ENCODE assay signal across 8 cellular contexts in the genomic region with DNA sequence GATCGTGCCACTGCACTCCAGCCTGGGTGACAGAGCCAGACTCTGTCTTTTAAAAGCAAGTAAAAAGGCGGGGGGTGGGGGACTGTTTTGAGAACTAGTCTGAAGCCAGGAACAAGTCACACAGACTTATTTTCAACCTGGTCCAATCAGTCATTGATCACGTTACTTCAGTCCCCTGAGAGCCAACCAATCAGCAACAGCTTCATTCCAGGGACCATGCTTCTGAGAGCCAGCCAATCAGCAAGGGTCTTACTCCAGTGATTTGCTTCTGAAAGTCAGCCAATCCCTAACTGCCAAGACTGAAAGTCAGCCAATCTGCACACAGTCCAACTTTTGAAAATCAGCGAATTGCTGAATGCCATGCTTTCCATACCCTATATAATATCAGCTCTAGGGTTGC. TPM values are rescaled to one million over a fixed set of nuclear protein-coding genes. Genes with fewer than 3 reads are reported as not detected.
A peak's percentile ranks its signal among the peaks of the same experiment; 100 is the strongest.
DNase-seq lines count a peak whose midpoint lies in the region; TF ChIP-seq lines count a peak whose summit lies in the region.

No MANE protein-coding gene starts in this region.

- H3K4me3 ChIP-seq in A673 (ENCODE audit: low read depth, low read length, poor library complexity, severe bottlenecking) (no peak overlapping the region), GM12864 (ENCODE audit: low read depth, low read length) (no peak overlapping the region), trophoblast cell (ENCODE audit: low read depth, low read length) (no peak overlapping the region)

- no TSS peak for BruUV-seq in A673 (replicated peaks; lab: Mats Ljungman, UMichigan)

- no peaks in the 10 kb centered on the region for H3K79me2 ChIP-seq in trophoblast cell (ENCODE audit: control insufficient read depth, insufficient read depth, low read length, poor library complexity)

- no peaks in the 10 kb centered on the region for H3K36me3 ChIP-seq in A673 (ENCODE audit: insufficient read depth, low read length, poor library complexity, severe bottlenecking)
- no peaks in the 10 kb centered on the region for H3K36me3 ChIP-seq in trophoblast cell (ENCODE audit: control insufficient read depth in 1 of 2, insufficient read depth in 2 of 2, low read length in 2 of 2)

- H3K9me3 ChIP-seq in A673 (ENCODE audit: low read depth, low read length, poor library complexity, severe bottlenecking) (peaks cover 5% of the 10 kb centered on the region), trophoblast cell (ENCODE audit: insufficient read depth, low read depth, low read length) (no peaks in the 10 kb centered on the region)

- H2BK12ac ChIP-seq in trophoblast cell (ENCODE audit: low read length): no peak overlapping the region

- TF ChIP-seq CTCF in A673 (conservative IDR thresholded peaks at IDR 0.05; ENCODE audit: low read depth, low read length): no peak
- TF ChIP-seq CTCF in GM12864 (IDR thresholded peaks at IDR 0.05; ENCODE audit: low read depth, low read length, missing control alignments): no peak

- no peak overlapping the region for H4K12ac ChIP-seq in trophoblast cell (ENCODE audit: low read depth, low read length)

- H3K27me3 ChIP-seq in A673 (replicated peaks; ENCODE audit: insufficient read depth, low read depth, low read length, poor library complexity) (no peaks in the 10 kb centered on the region), trophoblast cell (ENCODE audit: insufficient read depth, low read length) (no peaks in the 10 kb centered on the region)

- no peak overlapping the region for H2AK5ac ChIP-seq in trophoblast cell (ENCODE audit: low read length)

- no CpG with 5 or more reads among the region's 4 CpGs for whole genome bisulfite sequencing in trophoblast cell (ENCODE audit: extremely low coverage, insufficient coverage, insufficient read length)

- CTCF ChIA-PET in A673 (lab: Charles Lee): no interaction called here

- no peak overlapping the region for H3K4ac ChIP-seq in trophoblast cell (ENCODE audit: low read depth, low read length)

- no peaks in the 10 kb centered on the region for H3K79me1 ChIP-seq in trophoblast cell (ENCODE audit: low read length)

- H3K23ac ChIP-seq in trophoblast cell (ENCODE audit: low read length): no peak overlapping the region

- no peak overlapping the region for H3K14ac ChIP-seq in trophoblast cell (ENCODE audit: low read length)

- H3K9ac ChIP-seq in trophoblast cell (ENCODE audit: low read length): no peak overlapping the region

- no peak overlapping the region for H2AFZ ChIP-seq in trophoblast cell (ENCODE audit: insufficient read depth, low read length, poor library complexity)

- DNase-seq in A673 (ENCODE audit: low spot score) (peak; percentile 48), GM12864 (ENCODE audit: low read depth) (peak; percentile 73), OCI-M1 (lab: John Stamatoyannopoulos, UW) (peak; percentile 98), fibroblast of gingiva (ENCODE audit: low read depth) (peak; percentile 47), amniotic stem cell (lab: John Stamatoyannopoulos, UW) (no peak), DMS79 (lab: John Stamatoyannopoulos, UW) (no peak), trophoblast cell (no peak), foreskin melanocyte (no peak)

- H4K91ac ChIP-seq in trophoblast cell (ENCODE audit: low read depth, low read length): no peak overlapping the region

- H3K4me2 ChIP-seq in trophoblast cell (ENCODE audit: low read length): no peak overlapping the region

- POLR2A ChIA-PET in A673 (lab: Charles Lee; ENCODE audit: low non-redundant PET): no interaction called here

- intact Hi-C loops in A673 (cut with micrococcal nuclease; ENCODE audit: unreplicated experiment): no loop called here

- H2BK5ac ChIP-seq in trophoblast cell (ENCODE audit: low read depth, low read length, poor library complexity): no peak overlapping the region

- H4K8ac ChIP-seq in trophoblast cell (ENCODE audit: low read depth, low read length): no peak overlapping the region

- H3K18ac ChIP-seq in trophoblast cell (ENCODE audit: low read length): no peak overlapping the region

- H2BK120ac ChIP-seq in trophoblast cell (ENCODE audit: insufficient read depth, low read length, poor library complexity): no peak overlapping the region

- H3K4me1 ChIP-seq in A673 (ENCODE audit: insufficient read depth, low read length, poor library complexity, severe bottlenecking) (no peaks in the 10 kb centered on the region), trophoblast cell (ENCODE audit: control insufficient read depth in 1 of 2, insufficient read depth in 2 of 2, low read length in 2 of 2) (no peaks in the 10 kb centered on the region)

- H3K27ac ChIP-seq in A673 (ENCODE audit: low read depth, low read length, poor library complexity, severe bottlenecking): no peak overlapping the region
- no peak overlapping the region for H3K27ac ChIP-seq in trophoblast cell (ENCODE audit: low read depth, low read length)

RNA-seq across cellular contexts. Expression of gene C15orf39, which starts 48.6 kb away (rescaled TPM):
- 28.9 and 30.3 TPM in 2 replicates for total RNA-seq in A673 (2021)
- 9.6 and 9.8 TPM in 2 replicates for polyA plus RNA-seq in trophoblast cell (2013)

Comparison
In these comparisons a context has a peak if more than half of its experiments do, and no peak if none do; other contexts are left out.
1. DNase-seq: peak in A673 (single experiment), GM12864 (single experiment), OCI-M1 (single experiment) and fibroblast of gingiva (single experiment); none in amniotic stem cell (single experiment), DMS79 (single experiment), trophoblast cell (0 of 2) and foreskin melanocyte (single experiment).